ENCODE assay signal across 1 cellular context in the genomic region with DNA sequence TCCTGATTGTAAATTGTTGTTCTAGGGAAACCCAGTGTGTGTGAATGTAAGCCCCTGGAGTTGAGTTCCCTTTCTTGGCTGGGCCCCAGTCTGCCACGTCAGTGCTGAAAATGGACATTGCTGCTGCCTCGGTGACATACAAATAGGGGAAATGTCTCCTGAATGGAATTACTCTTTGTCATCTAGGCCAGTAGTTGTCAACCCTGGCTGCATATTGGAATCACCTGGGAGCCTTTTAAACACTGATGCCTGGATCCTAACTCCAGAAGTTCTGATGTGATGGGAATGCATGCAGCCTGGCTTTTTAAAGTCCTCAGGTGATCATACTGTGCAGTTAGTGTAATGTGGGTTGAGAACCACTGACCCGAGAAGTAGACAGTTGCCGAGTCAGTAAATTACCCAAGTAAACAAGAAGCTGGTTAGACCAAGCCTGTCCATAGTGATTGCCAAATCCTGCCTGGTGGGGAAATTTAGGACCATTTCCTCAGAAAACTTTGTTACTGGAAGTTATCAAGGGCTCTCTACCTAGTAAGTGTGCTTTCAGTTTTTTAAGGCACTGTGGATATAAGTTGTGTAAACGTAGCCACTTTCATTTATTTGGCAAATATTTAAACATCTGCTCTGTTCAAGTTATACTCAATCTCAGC.
TF ChIP-seq lines count a peak whose summit lies in the region.

No MANE protein-coding gene starts in this region.

TF ChIP-seq in HepG2, 621 proteins besides CTCF, POLR2A, EP300 and RAD21 (continued from another document and continues in another):
- TF ChIP-seq ZUFSP (CRISPR knock-in tag; IDR thresholded peaks at IDR 0.05; ENCODE audit: borderline replicate concordance) (no peak), ZNF225 (CRISPR knock-in tag; IDR thresholded peaks at IDR 0.05) (no peak), KDM6A (CRISPR knock-in tag; IDR thresholded peaks at IDR 0.05; ENCODE audit: low read depth) (no peak), ZNF333 (CRISPR knock-in tag; IDR thresholded peaks at IDR 0.05; ENCODE audit: borderline replicate concordance) (no peak), ZNF615 (CRISPR knock-in tag; IDR thresholded peaks at IDR 0.05; ENCODE audit: borderline replicate concordance) (no peak), DZIP1 (CRISPR knock-in tag; IDR thresholded peaks at IDR 0.05) (no peak), BRD4 (CRISPR knock-in tag; IDR thresholded peaks at IDR 0.05) (no peak), ZNF232 (CRISPR knock-in tag; IDR thresholded peaks at IDR 0.05; ENCODE audit: borderline replicate concordance) (no peak), SRSF4 (IDR thresholded peaks at IDR 0.05; ENCODE audit: low read depth, low read length, poor library complexity, severe bottlenecking) (no peak), ZNF776 (CRISPR knock-in tag; IDR thresholded peaks at IDR 0.05) (no peak), ZNF530 (CRISPR knock-in tag; IDR thresholded peaks at IDR 0.05; ENCODE audit: low read depth) (no peak), ZNF850 (CRISPR knock-in tag; conservative IDR thresholded peaks at IDR 0.05) (no peak), ARID2 (CRISPR knock-in tag; IDR thresholded peaks at IDR 0.05; ENCODE audit: borderline replicate concordance) (no peak), ZNF235 (CRISPR knock-in tag; IDR thresholded peaks at IDR 0.05; ENCODE audit: borderline replicate concordance) (no peak), ZNF709 (CRISPR knock-in tag; IDR thresholded peaks at IDR 0.05) (no peak), NFYC (CRISPR knock-in tag; IDR thresholded peaks at IDR 0.05) (no peak), ZNF720 (CRISPR knock-in tag; IDR thresholded peaks at IDR 0.05) (no peak), TAF1 (CRISPR knock-in tag; IDR thresholded peaks at IDR 0.05) (no peak), ZMYM2 (CRISPR knock-in tag; IDR thresholded peaks at IDR 0.05) (no peak), ZNF691 (CRISPR knock-in tag; IDR thresholded peaks at IDR 0.05; ENCODE audit: borderline replicate concordance, low read depth) (no peak), ZNF142 (CRISPR knock-in tag; IDR thresholded peaks at IDR 0.05) (no peak), RNF2 (conservative IDR thresholded peaks at IDR 0.05; ENCODE audit: low read depth) (no peak), LCORL (IDR thresholded peaks at IDR 0.05) (no peak), LCORL (CRISPR knock-in tag; IDR thresholded peaks at IDR 0.05) (no peak), MYC (CRISPR knock-in tag; IDR thresholded peaks at IDR 0.05; ENCODE audit: borderline replicate concordance) (no peak), SMAD9 (CRISPR knock-in tag; IDR thresholded peaks at IDR 0.05) (no peak), FOXP1 (IDR thresholded peaks at IDR 0.05) (no peak), FOXP1 (CRISPR knock-in tag; IDR thresholded peaks at IDR 0.05) (0 out of 2 replicates have a peak, but pooled peaks have one; percentile 39), SRF (IDR thresholded peaks at IDR 0.05; ENCODE audit: low read depth, low read length) (no peak), ZSCAN29 (CRISPR knock-in tag; conservative IDR thresholded peaks at IDR 0.05) (no peak), HCFC1 (IDR thresholded peaks at IDR 0.05; ENCODE audit: low read depth, low read length) (no peak), ZNF572 (CRISPR knock-in tag; IDR thresholded peaks at IDR 0.05) (peak; percentile 52; the same call in 1 of the 2 replicates), ZNF672 (CRISPR knock-in tag; IDR thresholded peaks at IDR 0.05) (no peak), ZNF329 (CRISPR knock-in tag; IDR thresholded peaks at IDR 0.05; ENCODE audit: low read depth) (no peak), TEAD2 (CRISPR knock-in tag; IDR thresholded peaks at IDR 0.05) (no peak), ZFAT (CRISPR knock-in tag; conservative IDR thresholded peaks at IDR 0.05) (no peak), KLF15 (CRISPR knock-in tag; IDR thresholded peaks at IDR 0.05; ENCODE audit: borderline replicate concordance) (no peak), TRAFD1 (CRISPR knock-in tag; IDR thresholded peaks at IDR 0.05; ENCODE audit: borderline replicate concordance) (no peak), ZNF510 (CRISPR knock-in tag; IDR thresholded peaks at IDR 0.05; ENCODE audit: low read depth) (no peak), THAP7 (CRISPR knock-in tag; IDR thresholded peaks at IDR 0.05) (no peak), DR1 (CRISPR knock-in tag; IDR thresholded peaks at IDR 0.05) (no peak), ZMYM4 (CRISPR knock-in tag; IDR thresholded peaks at IDR 0.05) (0 out of 2 replicates have a peak, but pooled peaks have one; percentile 14), SOX6 (IDR thresholded peaks at IDR 0.05) (no peak), SOX6 (CRISPR knock-in tag; IDR thresholded peaks at IDR 0.05) (peak; percentile 48; the same call in 1 of the 2 replicates), TP53 (CRISPR knock-in tag; conservative IDR thresholded peaks at IDR 0.05) (no peak), ARHGAP35 (CRISPR knock-in tag; IDR thresholded peaks at IDR 0.05; ENCODE audit: borderline replicate concordance) (no peak), SMARCE1 (IDR thresholded peaks at IDR 0.05; ENCODE audit: borderline replicate concordance) (no peak), SIN3A (IDR thresholded peaks at IDR 0.05; ENCODE audit: borderline replicate concordance, low read depth, low read length) (no peak), ZFP36 (IDR thresholded peaks at IDR 0.05; ENCODE audit: borderline replicate concordance, low read depth, low read length, partially characterized antibody) (no peak), HHEX (CRISPR knock-in tag; IDR thresholded peaks at IDR 0.05) (no peak)
- TF ChIP-seq, protein P1, sequence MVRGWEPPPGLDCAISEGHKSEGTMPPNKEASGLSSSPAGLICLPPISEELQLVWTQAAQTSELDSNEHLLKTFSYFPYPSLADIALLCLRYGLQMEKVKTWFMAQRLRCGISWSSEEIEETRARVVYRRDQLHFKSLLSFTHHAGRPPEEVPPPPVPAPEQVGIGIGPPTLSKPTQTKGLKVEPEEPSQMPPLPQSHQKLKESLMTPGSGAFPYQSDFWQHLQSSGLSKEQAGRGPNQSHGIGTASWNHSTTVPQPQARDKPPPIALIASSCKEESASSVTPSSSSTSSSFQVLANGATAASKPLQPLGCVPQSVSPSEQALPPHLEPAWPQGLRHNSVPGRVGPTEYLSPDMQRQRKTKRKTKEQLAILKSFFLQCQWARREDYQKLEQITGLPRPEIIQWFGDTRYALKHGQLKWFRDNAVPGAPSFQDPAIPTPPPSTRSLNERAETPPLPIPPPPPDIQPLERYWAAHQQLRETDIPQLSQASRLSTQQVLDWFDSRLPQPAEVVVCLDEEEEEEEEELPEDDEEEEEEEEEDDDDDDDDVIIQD (CRISPR knock-in tag; IDR thresholded peaks at IDR 0.05; ENCODE audit: low read depth) = no peak
- TF ChIP-seq, protein P2, sequence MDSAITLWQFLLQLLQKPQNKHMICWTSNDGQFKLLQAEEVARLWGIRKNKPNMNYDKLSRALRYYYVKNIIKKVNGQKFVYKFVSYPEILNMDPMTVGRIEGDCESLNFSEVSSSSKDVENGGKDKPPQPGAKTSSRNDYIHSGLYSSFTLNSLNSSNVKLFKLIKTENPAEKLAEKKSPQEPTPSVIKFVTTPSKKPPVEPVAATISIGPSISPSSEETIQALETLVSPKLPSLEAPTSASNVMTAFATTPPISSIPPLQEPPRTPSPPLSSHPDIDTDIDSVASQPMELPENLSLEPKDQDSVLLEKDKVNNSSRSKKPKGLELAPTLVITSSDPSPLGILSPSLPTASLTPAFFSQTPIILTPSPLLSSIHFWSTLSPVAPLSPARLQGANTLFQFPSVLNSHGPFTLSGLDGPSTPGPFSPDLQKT (CRISPR knock-in tag; IDR thresholded peaks at IDR 0.05; ENCODE audit: borderline replicate concordance) = no peak
